ENCODE assay signal across 17 cellular contexts in genomic region chr1:192524223-192524622, GRCh38. TPM values are rescaled to one million over a fixed set of nuclear protein-coding genes. Genes with fewer than 3 reads are reported as not detected.
DNase-seq lines count a peak whose midpoint lies in the region; ATAC-seq and TF ChIP-seq lines count a peak whose summit lies in the region.
"Had no signal": no experiment of that assay in that cellular context is flagged by ENCODE, and none has a peak within 500 bp of the region (broad histone marks: within the 10 kb centered on the region; RNA-seq: fewer than 3 reads in every experiment).

No MANE protein-coding gene starts in this region.

- no peaks in the 10 kb centered on the region for H3K9me3 ChIP-seq in fibroblast of lung (ENCODE audit: control insufficient read depth, insufficient read depth, low read depth, low read length)
- H3K9me3 ChIP-seq in upper lobe of right lung: no peaks in the 10 kb centered on the region
- H3K9me3 ChIP-seq: colonic mucosa, psoas muscle had no signal

- no peak overlapping the region for H3K9ac ChIP-seq in fibroblast of lung (ENCODE audit: insufficient read depth, low read length)

- H3K4me3 ChIP-seq in fibroblast of lung (replicated peaks in 1 of 4; ENCODE audit: control extremely low read depth in 1 of 4, insufficient read depth in 1 of 4, low read depth in 3 of 4, low read length in 4 of 4) (no peak overlapping the region), upper lobe of right lung (no peak overlapping the region)
- H3K4me3 ChIP-seq: colonic mucosa, psoas muscle had no signal

- TF ChIP-seq CTCF in fibroblast of lung (conservative IDR thresholded peaks at IDR 0.05 in 1 of 2, IDR thresholded peaks at IDR 0.05 in 1 of 2; ENCODE audit: low read depth in 1 of 2, low read length in 2 of 2) (no peak), upper lobe of right lung (IDR thresholded peaks at IDR 0.05) (no peak)

- no peaks in the 10 kb centered on the region for H3K36me3 Mint-ChIP-seq in stimulated activated effector memory CD8-positive, alpha-beta T cell treated with anti-CD3 and anti-CD28 coated beads, Interleukin-12 subunit alpha, Interleukin-12 subunit beta, amount 100 ng/mL, for 72 hours
- H3K36me3 Mint-ChIP-seq: naive B cell had no signal

- H3K27ac ChIP-seq in fibroblast of lung (ENCODE audit: insufficient read depth, low read length) (no peak overlapping the region), upper lobe of right lung (no peak overlapping the region)
- H3K27ac ChIP-seq: colonic mucosa, psoas muscle had no signal

- no peak overlapping the region for H3K4me3 Mint-ChIP-seq in stimulated activated effector memory CD8-positive, alpha-beta T cell treated with anti-CD3 and anti-CD28 coated beads, Interleukin-12 subunit alpha, Interleukin-12 subunit beta, amount 100 ng/mL, for 72 hours
- H3K4me3 Mint-ChIP-seq: activated CD4-positive, alpha-beta memory T cell treated with anti-CD3 and anti-CD28 coated beads, Interleukin-2, amount 10 ng/mL, durations not matched to agents 7 days and 5 days; activated T-helper 1 cell treated with anti-CD3 and anti-CD28 coated beads, Interleukin-12 subunit alpha, Interleukin-12 subunit beta, Interleukin-2, Interleukin-4 antibody, amounts not matched to agents 30 ng/mL and 10 ng/mL and 1 ng/mL, durations not matched to agents 14 hours and 24 hours and 36 hours; naive B cell had no signal

- no peaks in the 10 kb centered on the region for H3K36me3 ChIP-seq in fibroblast of lung (ENCODE audit: control insufficient read depth, insufficient read depth, low read length)
- H3K36me3 ChIP-seq in upper lobe of right lung: no peaks in the 10 kb centered on the region
- H3K36me3 ChIP-seq: colonic mucosa had no signal

- ATAC-seq in stimulated activated effector memory CD8-positive, alpha-beta T cell treated with anti-CD3 and anti-CD28 coated beads, Interleukin-12 subunit alpha, Interleukin-12 subunit beta, amount 100 ng/mL, for 72 hours: no peak
- ATAC-seq in upper lobe of right lung (no peak), GM18858 (IDR thresholded peaks at IDR 0.05; ENCODE audit: unreplicated experiment) (no peak)
- ATAC-seq: psoas muscle had no signal

- H3K4me1 Mint-ChIP-seq in stimulated activated effector memory CD8-positive, alpha-beta T cell treated with anti-CD3 and anti-CD28 coated beads, Interleukin-12 subunit alpha, Interleukin-12 subunit beta, amount 100 ng/mL, for 72 hours: peaks cover 59% of the 10 kb centered on the region

- peaks cover 6% of the 10 kb centered on the region for H3K9me3 Mint-ChIP-seq in stimulated activated effector memory CD8-positive, alpha-beta T cell treated with anti-CD3 and anti-CD28 coated beads, Interleukin-12 subunit alpha, Interleukin-12 subunit beta, amount 100 ng/mL, for 72 hours
- H3K9me3 Mint-ChIP-seq: activated CD4-positive, alpha-beta memory T cell treated with anti-CD3 and anti-CD28 coated beads, Interleukin-2, amount 10 ng/mL, durations not matched to agents 7 days and 5 days; activated T-helper 1 cell treated with anti-CD3 and anti-CD28 coated beads, Interleukin-12 subunit alpha, Interleukin-12 subunit beta, Interleukin-2, Interleukin-4 antibody, amounts not matched to agents 30 ng/mL and 10 ng/mL and 1 ng/mL, durations not matched to agents 14 hours and 24 hours and 36 hours; naive B cell had no signal

- H3K4me1 ChIP-seq in fibroblast of lung (ENCODE audit: control insufficient read depth, extremely low read depth, insufficient read depth, low read length): no peaks in the 10 kb centered on the region
- H3K4me1 ChIP-seq in upper lobe of right lung: no peaks in the 10 kb centered on the region
- H3K4me1 ChIP-seq: psoas muscle had no signal

- H3K4me2 ChIP-seq in fibroblast of lung (ENCODE audit: extremely low read depth, insufficient read depth, low read length): no peak overlapping the region

- in situ Hi-C loops in SK-MEL-5 (cut with HindIII; ENCODE audit: low pct_unique_long_range_greater_than_20kb, low sequenced_read_pairs): no loop called here

- H2AFZ ChIP-seq in fibroblast of lung (ENCODE audit: low read length): no peak overlapping the region

- peak overlapping the region; percentile 12 for H3K27ac Mint-ChIP-seq in stimulated activated effector memory CD8-positive, alpha-beta T cell treated with anti-CD3 and anti-CD28 coated beads, Interleukin-12 subunit alpha, Interleukin-12 subunit beta, amount 100 ng/mL, for 72 hours
- H3K27ac Mint-ChIP-seq: activated CD4-positive, alpha-beta memory T cell treated with anti-CD3 and anti-CD28 coated beads, Interleukin-2, amount 10 ng/mL, durations not matched to agents 7 days and 5 days; activated T-helper 1 cell treated with anti-CD3 and anti-CD28 coated beads, Interleukin-12 subunit alpha, Interleukin-12 subunit beta, Interleukin-2, Interleukin-4 antibody, amounts not matched to agents 30 ng/mL and 10 ng/mL and 1 ng/mL, durations not matched to agents 14 hours and 24 hours and 36 hours had no signal

- H3K27me3 ChIP-seq in fibroblast of lung (ENCODE audit: control insufficient read depth, insufficient read depth, low read length) (no peaks in the 10 kb centered on the region), upper lobe of right lung (no peaks in the 10 kb centered on the region)
- H3K27me3 ChIP-seq: colonic mucosa had no signal

- DNase-seq in GM03348 (ENCODE audit: low spot score): peak; percentile 20
- DNase-seq in SK-MEL-5 (ENCODE audit: low read depth, low spot score): peak; percentile 53
- DNase-seq in fibroblast of lung (ENCODE audit: low read depth in 2 of 2): peak; percentile 69 to 90
- no peak for DNase-seq in stimulated activated effector memory CD8-positive, alpha-beta T cell treated with anti-CD3 and anti-CD28 coated beads, Interleukin-12 subunit alpha, Interleukin-12 subunit beta, amount 100 ng/mL, for 72 hours (ENCODE audit: low spot score in 2 of 2)
- DNase-seq in kidney glomerular epithelial cell (lab: John Stamatoyannopoulos, UW): no peak
- DNase-seq in KG1 (lab: John Stamatoyannopoulos, UW): no peak
- no peak for DNase-seq in upper lobe of right lung
- DNase-seq: activated CD4-positive, alpha-beta memory T cell treated with anti-CD3 and anti-CD28 coated beads, Interleukin-2, amount 10 ng/mL, durations not matched to agents 7 days and 5 days; C1 segment of cervical spinal cord; colonic mucosa; naive B cell; NCI-H187; OCI-M1; psoas muscle had no signal

- H4K20me1 ChIP-seq in fibroblast of lung (ENCODE audit: control insufficient read depth, extremely low read depth, insufficient read depth, low read length): no peaks in the 10 kb centered on the region

- intact Hi-C loops in upper lobe of right lung (cut with DNase I): no loop called here

- no peaks in the 10 kb centered on the region for H3K79me2 ChIP-seq in fibroblast of lung (ENCODE audit: control insufficient read depth, insufficient read depth, low read length)

RNA-seq across cellular contexts. Expression of gene RGS1, which starts 51.4 kb away (rescaled TPM):
- total RNA-seq in SK-MEL-5 (2014; rRNA removed; shearing (Covaris generic)): 0.16 and 0.29 TPM in 2 replicates
- polyA plus RNA-seq in SK-MEL-5 (2015; cell fraction: cytosol; rRNA removed): 0.10 TPM in 1 of 2 replicates, not detected in the other
- polyA plus RNA-seq in SK-MEL-5 (2015; cell fraction: nucleus; rRNA removed): not detected in 2 replicates
- total RNA-seq in fibroblast of lung (under 0.01 and 0.50 TPM in 2 replicates), upper lobe of right lung (27.8 TPM)
- polyA plus RNA-seq in fibroblast of lung: 0.18 and 3.6 TPM in 2 replicates
- polyA plus RNA-seq in fibroblast of lung (2012): 0.12 and 1.7 TPM in 2 replicates
- 0.07 TPM in 1 of 2 replicates, not detected in the other for polyA minus RNA-seq in fibroblast of lung (ENCODE audit: low replicate concordance)
- total RNA-seq: NCI-H460 had no signal

Comparison
In these comparisons a context has a peak if more than half of its experiments do, and no peak if none do; other contexts are left out.
1. DNase-seq: peak in GM03348 (single experiment), SK-MEL-5 (single experiment) and fibroblast of lung (2 of 2); none in stimulated activated effector memory CD8-positive, alpha-beta T cell treated with anti-CD3 and anti-CD28 coated beads, Interleukin-12 subunit alpha, Interleukin-12 subunit beta, amount 100 ng/mL, for 72 hours (0 of 2), kidney glomerular epithelial cell (single experiment), KG1 (single experiment) and upper lobe of right lung (single experiment).
2. RNA of gene RGS1, which starts 51.4 kb away (total RNA-seq): 27.8 TPM in upper lobe of right lung (single experiment); under 0.01 to 0.50 TPM in fibroblast of lung and 0.16 to 0.29 TPM in SK-MEL-5; every median in the first group is over 10 times any median in the second.